11 cellular contexts compared by ENCODE assay signal in the genomic region with DNA sequence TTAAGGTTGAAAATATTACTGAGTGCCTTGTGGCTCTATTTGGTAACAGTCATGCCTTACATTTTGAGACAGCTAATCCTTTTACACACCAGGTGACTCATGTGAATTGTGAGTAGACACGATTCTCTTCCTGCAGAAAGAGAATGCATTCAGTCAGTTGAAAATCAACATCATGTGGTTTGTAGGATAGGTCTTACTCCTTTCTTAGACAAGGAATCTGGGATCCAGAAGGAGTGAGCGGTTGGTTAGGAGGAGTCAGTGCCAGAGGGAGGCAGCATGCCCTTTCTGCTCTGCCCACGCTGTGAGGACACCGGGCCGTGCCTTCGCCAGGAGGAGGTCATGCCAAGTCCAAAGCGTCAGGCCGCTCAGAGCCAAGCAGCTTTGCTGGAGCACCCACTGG. TPM values are rescaled to one million over a fixed set of nuclear protein-coding genes. Genes with fewer than 3 reads are reported as not detected.
DNase-seq lines count a peak whose midpoint lies in the region; ATAC-seq and TF ChIP-seq lines count a peak whose summit lies in the region.
"Had no signal": no experiment of that assay in that cellular context is flagged by ENCODE, and none has a peak within 500 bp of the region (broad histone marks: within the 10 kb centered on the region; RNA-seq: fewer than 3 reads in every experiment).

No MANE protein-coding gene starts in this region.

- intact Hi-C loops in activated T-helper 1 cell treated with anti-CD3 and anti-CD28 coated beads, Interleukin-12 subunit alpha, Interleukin-12 subunit beta, Interleukin-2, Interleukin-4 antibody, amounts not matched to agents 30 ng/mL and 10 ng/mL and 1 ng/mL, durations not matched to agents 14 hours and 24 hours and 36 hours (cut with micrococcal nuclease): no loop called here

- no peak overlapping the region for H3K27ac ChIP-seq in effector memory CD4-positive, alpha-beta T cell (ENCODE audit: insufficient read depth, low read length, poor library complexity, severe bottlenecking)
- H3K27ac ChIP-seq: 22Rv1, WERI-Rb-1 had no signal

- H3K27me3 ChIP-seq in effector memory CD4-positive, alpha-beta T cell (replicated peaks; ENCODE audit: control insufficient read depth, insufficient read depth, low read length, poor library complexity, severe bottlenecking): no peaks in the 10 kb centered on the region

- H3K36me3 Mint-ChIP-seq in activated T-helper 1 cell treated with anti-CD3 and anti-CD28 coated beads, Interleukin-12 subunit alpha, Interleukin-12 subunit beta, Interleukin-2, Interleukin-4 antibody, amounts not matched to agents 30 ng/mL and 10 ng/mL and 1 ng/mL, durations not matched to agents 14 hours and 24 hours and 36 hours (ENCODE audit: low read depth): peaks cover 20% of the 10 kb centered on the region
- H3K36me3 Mint-ChIP-seq in glutamatergic neuron (ENCODE audit: unreplicated experiment): no peaks in the 10 kb centered on the region
- H3K36me3 Mint-ChIP-seq in natural killer cell treated with Interleukin-12 subunit alpha and Interleukin-12 subunit beta and Interleukin-15 and Interleukin-18, amount 100 ng/mL, for 72 hours: no peaks in the 10 kb centered on the region

- peaks cover 84% of the 10 kb centered on the region for H3K4me1 Mint-ChIP-seq in activated T-helper 1 cell treated with anti-CD3 and anti-CD28 coated beads, Interleukin-12 subunit alpha, Interleukin-12 subunit beta, Interleukin-2, Interleukin-4 antibody, amounts not matched to agents 30 ng/mL and 10 ng/mL and 1 ng/mL, durations not matched to agents 14 hours and 24 hours and 36 hours (ENCODE audit: low read depth)
- peaks cover 65% of the 10 kb centered on the region for H3K4me1 Mint-ChIP-seq in glutamatergic neuron (ENCODE audit: low read depth, unreplicated experiment)
- peaks cover 26 to 37% of the 10 kb centered on the region in 2 donors for H3K4me1 Mint-ChIP-seq in natural killer cell treated with Interleukin-12 subunit alpha and Interleukin-12 subunit beta and Interleukin-15 and Interleukin-18, amount 100 ng/mL, for 72 hours (ENCODE audit: low read depth in 2 of 2)

- H3K4me3 Mint-ChIP-seq in activated T-helper 1 cell treated with anti-CD3 and anti-CD28 coated beads, Interleukin-12 subunit alpha, Interleukin-12 subunit beta, Interleukin-2, Interleukin-4 antibody, amounts not matched to agents 30 ng/mL and 10 ng/mL and 1 ng/mL, durations not matched to agents 14 hours and 24 hours and 36 hours: no peak overlapping the region
- H3K4me3 Mint-ChIP-seq in glutamatergic neuron (ENCODE audit: unreplicated experiment): no peak overlapping the region
- H3K4me3 Mint-ChIP-seq in natural killer cell treated with Interleukin-12 subunit alpha and Interleukin-12 subunit beta and Interleukin-15 and Interleukin-18, amount 100 ng/mL, for 72 hours: no peak overlapping the region
- H3K4me3 Mint-ChIP-seq: activated naive CD8-positive, alpha-beta T cell treated with anti-CD3 and anti-CD28 coated beads for 36 hours had no signal

- peak overlapping the region; percentile 12 for H3K27ac Mint-ChIP-seq in activated T-helper 1 cell treated with anti-CD3 and anti-CD28 coated beads, Interleukin-12 subunit alpha, Interleukin-12 subunit beta, Interleukin-2, Interleukin-4 antibody, amounts not matched to agents 30 ng/mL and 10 ng/mL and 1 ng/mL, durations not matched to agents 14 hours and 24 hours and 36 hours
- H3K27ac Mint-ChIP-seq in glutamatergic neuron (ENCODE audit: unreplicated experiment): peak overlapping the region; percentile 76
- H3K27ac Mint-ChIP-seq in natural killer cell treated with Interleukin-12 subunit alpha and Interleukin-12 subunit beta and Interleukin-15 and Interleukin-18, amount 100 ng/mL, for 72 hours: no peak overlapping the region
- H3K27ac Mint-ChIP-seq: activated naive CD8-positive, alpha-beta T cell treated with anti-CD3 and anti-CD28 coated beads for 36 hours had no signal

- H3K9me3 ChIP-seq in effector memory CD4-positive, alpha-beta T cell (ENCODE audit: control insufficient read depth, low read length): no peaks in the 10 kb centered on the region

- TF ChIP-seq CTCF in glutamatergic neuron (IDR thresholded peaks at IDR 0.05; ENCODE audit: partially characterized antibody, unreplicated experiment): no peak

- DNase-seq in NCI-H82 (lab: John Stamatoyannopoulos, UW): peak; percentile 7
- DNase-seq in NCI-H82 treated with DMSO at 0.1 percent for 48 hours (lab: John Stamatoyannopoulos, UW; ENCODE audit: unreplicated experiment): no peak
- no peak for DNase-seq in activated T-helper 1 cell treated with anti-CD3 and anti-CD28 coated beads, Interleukin-12 subunit alpha, Interleukin-12 subunit beta, Interleukin-2, Interleukin-4 antibody, amounts not matched to agents 30 ng/mL and 10 ng/mL and 1 ng/mL, durations not matched to agents 14 hours and 24 hours and 36 hours (ENCODE audit: low spot score)
- no peak for DNase-seq in glutamatergic neuron
- peak; percentile 36 for DNase-seq in skeletal muscle cell (ENCODE audit: low read depth)
- DNase-seq in effector memory CD4-positive, alpha-beta T cell: no peak
- no peak for DNase-seq in natural killer cell treated with Interleukin-12 subunit alpha and Interleukin-12 subunit beta and Interleukin-15 and Interleukin-18, amount 100 ng/mL, for 72 hours (ENCODE audit: low spot score)
- DNase-seq in UCSD-AML1 (lab: John Stamatoyannopoulos, UW; ENCODE audit: unreplicated experiment): no peak
- DNase-seq: activated naive CD8-positive, alpha-beta T cell treated with anti-CD3 and anti-CD28 coated beads for 36 hours; WERI-Rb-1 had no signal

- no peak overlapping the region for H3K4me3 ChIP-seq in skeletal muscle cell (ENCODE audit: low read depth, low read length)
- no peak overlapping the region for H3K4me3 ChIP-seq in effector memory CD4-positive, alpha-beta T cell (ENCODE audit: insufficient read depth, low read depth, low read length, poor library complexity, severe bottlenecking)

- H3K36me3 ChIP-seq in effector memory CD4-positive, alpha-beta T cell (ENCODE audit: control insufficient read depth, insufficient read depth, low read length): no peaks in the 10 kb centered on the region
- H3K36me3 ChIP-seq: WERI-Rb-1 had no signal

- no peak for ATAC-seq in natural killer cell treated with Interleukin-12 subunit alpha and Interleukin-12 subunit beta and Interleukin-15 and Interleukin-18, amount 100 ng/mL, for 72 hours

- peaks cover 9% of the 10 kb centered on the region for H3K4me1 ChIP-seq in effector memory CD4-positive, alpha-beta T cell (ENCODE audit: control insufficient read depth, insufficient read depth, low read length, poor library complexity, severe bottlenecking)

- no peaks in the 10 kb centered on the region for H3K27me3 Mint-ChIP-seq in activated T-helper 1 cell treated with anti-CD3 and anti-CD28 coated beads, Interleukin-12 subunit alpha, Interleukin-12 subunit beta, Interleukin-2, Interleukin-4 antibody, amounts not matched to agents 30 ng/mL and 10 ng/mL and 1 ng/mL, durations not matched to agents 14 hours and 24 hours and 36 hours (ENCODE audit: insufficient read depth)
- H3K27me3 Mint-ChIP-seq in glutamatergic neuron (ENCODE audit: unreplicated experiment): peaks cover 10% of the 10 kb centered on the region
- no peaks in the 10 kb centered on the region for H3K27me3 Mint-ChIP-seq in natural killer cell treated with Interleukin-12 subunit alpha and Interleukin-12 subunit beta and Interleukin-15 and Interleukin-18, amount 100 ng/mL, for 72 hours
- H3K27me3 Mint-ChIP-seq: activated naive CD8-positive, alpha-beta T cell treated with anti-CD3 and anti-CD28 coated beads for 36 hours had no signal

- no peaks in the 10 kb centered on the region for H3K9me3 Mint-ChIP-seq in activated T-helper 1 cell treated with anti-CD3 and anti-CD28 coated beads, Interleukin-12 subunit alpha, Interleukin-12 subunit beta, Interleukin-2, Interleukin-4 antibody, amounts not matched to agents 30 ng/mL and 10 ng/mL and 1 ng/mL, durations not matched to agents 14 hours and 24 hours and 36 hours
- peaks cover 13% of the 10 kb centered on the region for H3K9me3 Mint-ChIP-seq in glutamatergic neuron (ENCODE audit: unreplicated experiment)
- no peaks in the 10 kb centered on the region for H3K9me3 Mint-ChIP-seq in natural killer cell treated with Interleukin-12 subunit alpha and Interleukin-12 subunit beta and Interleukin-15 and Interleukin-18, amount 100 ng/mL, for 72 hours
- H3K9me3 Mint-ChIP-seq: activated naive CD8-positive, alpha-beta T cell treated with anti-CD3 and anti-CD28 coated beads for 36 hours had no signal

RNA-seq across cellular contexts. Expression of a gene that starts 47.6 kb away (rescaled TPM):
- 69.2 and 73.1 TPM in 2 replicates for total RNA-seq in activated T-helper 1 cell treated with anti-CD3 and anti-CD28 coated beads, Interleukin-12 subunit alpha, Interleukin-12 subunit beta, Interleukin-2, Interleukin-4 antibody, amounts not matched to agents 30 ng/mL and 10 ng/mL and 1 ng/mL, durations not matched to agents 14 hours and 24 hours and 36 hours
- 16.7 TPM for total RNA-seq in glutamatergic neuron (ENCODE audit: unreplicated experiment)
- total RNA-seq in natural killer cell treated with Interleukin-12 subunit alpha and Interleukin-12 subunit beta and Interleukin-15 and Interleukin-18, amount 100 ng/mL, for 72 hours: 10 to 100 TPM; 37.6 to 84.6 TPM

Comparison
In these comparisons a context has a peak if more than half of its experiments do, and no peak if none do; other contexts are left out.
1. DNase-seq: peak in NCI-H82 (single experiment) and skeletal muscle cell (single experiment); none in NCI-H82 treated with DMSO at 0.1 percent for 48 hours (single experiment), activated T-helper 1 cell treated with anti-CD3 and anti-CD28 coated beads, Interleukin-12 subunit alpha, Interleukin-12 subunit beta, Interleukin-2, Interleukin-4 antibody, amounts not matched to agents 30 ng/mL and 10 ng/mL and 1 ng/mL, durations not matched to agents 14 hours and 24 hours and 36 hours (single experiment), glutamatergic neuron (single experiment), effector memory CD4-positive, alpha-beta T cell (0 of 3), natural killer cell treated with Interleukin-12 subunit alpha and Interleukin-12 subunit beta and Interleukin-15 and Interleukin-18, amount 100 ng/mL, for 72 hours (single experiment) and UCSD-AML1 (single experiment).
2. H3K27ac Mint-ChIP-seq: peak in activated T-helper 1 cell treated with anti-CD3 and anti-CD28 coated beads, Interleukin-12 subunit alpha, Interleukin-12 subunit beta, Interleukin-2, Interleukin-4 antibody, amounts not matched to agents 30 ng/mL and 10 ng/mL and 1 ng/mL, durations not matched to agents 14 hours and 24 hours and 36 hours (single experiment) and glutamatergic neuron (single experiment); none in natural killer cell treated with Interleukin-12 subunit alpha and Interleukin-12 subunit beta and Interleukin-15 and Interleukin-18, amount 100 ng/mL, for 72 hours (0 of 2).